8 cellular contexts compared by ENCODE assay signal in genomic region chr3:71681224-71681668, GRCh38. TPM values are rescaled to one million over a fixed set of nuclear protein-coding genes. Genes with fewer than 3 reads are reported as not detected.
DNase-seq lines count a peak whose midpoint lies in the region; ATAC-seq and TF ChIP-seq lines count a peak whose summit lies in the region.

No MANE protein-coding gene starts in this region.

- no peak overlapping the region for H4K8ac ChIP-seq in neuronal stem cell (ENCODE audit: low read depth, low read length)

- H3K36me3 Mint-ChIP-seq in activated T-cell treated with anti-CD3 and anti-CD28 coated beads, Interleukin-2, amount 50 U/mL, for 24 hours (ENCODE audit: low read depth), result peaks cover 52% of the 10 kb centered on the region
- H3K36me3 Mint-ChIP-seq in stimulated activated memory B cell treated with anti-CD40 and anti-IgM and Interleukin-4, amounts not matched to agents 10 μg/mL and 1 μg/mL and 100 μg/mL, for 72 hours, result no peaks in the 10 kb centered on the region

- H3K4me2 ChIP-seq in neuronal stem cell (ENCODE audit: insufficient read depth, low read length, poor library complexity, severe bottlenecking), result no peak overlapping the region

- no peak overlapping the region for H2BK15ac ChIP-seq in neuronal stem cell (ENCODE audit: low read length)

- H3K4me1 ChIP-seq in neuronal stem cell (ENCODE audit: control insufficient read depth in 2 of 2, insufficient read depth in 1 of 2, low read depth in 1 of 2, low read length in 2 of 2), result peaks cover 0 to 6% of the 10 kb centered on the region in 2 donors

- no peak overlapping the region for H2AK5ac ChIP-seq in neuronal stem cell (ENCODE audit: low read depth, low read length)

- no peaks in the 10 kb centered on the region for H3K27me3 Mint-ChIP-seq in activated T-cell treated with anti-CD3 and anti-CD28 coated beads, Interleukin-2, amount 50 U/mL, for 24 hours
- peaks cover 12% of the 10 kb centered on the region for H3K27me3 Mint-ChIP-seq in stimulated activated memory B cell treated with anti-CD40 and anti-IgM and Interleukin-4, amounts not matched to agents 10 μg/mL and 1 μg/mL and 100 μg/mL, for 72 hours

- H3K27ac Mint-ChIP-seq in activated T-cell treated with anti-CD3 and anti-CD28 coated beads, Interleukin-2, amount 50 U/mL, for 24 hours, result no peak overlapping the region
- no peak overlapping the region for H3K27ac Mint-ChIP-seq in stimulated activated memory B cell treated with anti-CD40 and anti-IgM and Interleukin-4, amounts not matched to agents 10 μg/mL and 1 μg/mL and 100 μg/mL, for 72 hours

- no peak for ATAC-seq in stimulated activated memory B cell treated with anti-CD40 and anti-IgM and Interleukin-4, amounts not matched to agents 10 μg/mL and 1 μg/mL and 100 μg/mL, for 72 hours

- no peak overlapping the region for H3K4me3 ChIP-seq in GM12875 (ENCODE audit: low read depth, low read length)
- H3K4me3 ChIP-seq in foreskin fibroblast (ENCODE audit: low read depth in 1 of 2, low read length in 2 of 2), result peak overlapping the region in 1 of 2 donors; percentile 37
- H3K4me3 ChIP-seq in neuronal stem cell (ENCODE audit: low read length in 2 of 2), result no peak overlapping the region

- peaks cover 21% of the 10 kb centered on the region for H3K4me1 Mint-ChIP-seq in activated T-cell treated with anti-CD3 and anti-CD28 coated beads, Interleukin-2, amount 50 U/mL, for 24 hours (ENCODE audit: low read depth)
- no peaks in the 10 kb centered on the region for H3K4me1 Mint-ChIP-seq in stimulated activated memory B cell treated with anti-CD40 and anti-IgM and Interleukin-4, amounts not matched to agents 10 μg/mL and 1 μg/mL and 100 μg/mL, for 72 hours

- no peak overlapping the region for H3K18ac ChIP-seq in neuronal stem cell (ENCODE audit: low read length)

- no peaks in the 10 kb centered on the region for H3K9me3 Mint-ChIP-seq in activated T-cell treated with anti-CD3 and anti-CD28 coated beads, Interleukin-2, amount 50 U/mL, for 24 hours
- no peaks in the 10 kb centered on the region for H3K9me3 Mint-ChIP-seq in stimulated activated memory B cell treated with anti-CD40 and anti-IgM and Interleukin-4, amounts not matched to agents 10 μg/mL and 1 μg/mL and 100 μg/mL, for 72 hours

- H3K9me3 ChIP-seq in neuronal stem cell (replicated peaks in 1 of 2; ENCODE audit: control insufficient read depth in 2 of 2, insufficient read depth in 1 of 2, low read depth in 1 of 2, low read length in 2 of 2), result no peaks in the 10 kb centered on the region

- no peak overlapping the region for H3K14ac ChIP-seq in neuronal stem cell (ENCODE audit: low read length)

- DNase-seq in Kasumi-1 (lab: John Stamatoyannopoulos, UW) (peak; percentile 86 to 89), foreskin fibroblast (peak; percentile 65 to 89), neuronal stem cell (ENCODE audit: low spot score) (peak; percentile 36), activated gamma-delta T cell treated with Interleukin-2 at 50 U/mL for 16 hours (no peak), NCI-H146 treated with DMSO at 0.1 percent for 48 hours (lab: John Stamatoyannopoulos, UW; ENCODE audit: unreplicated experiment) (no peak)
- DNase-seq in activated T-cell treated with anti-CD3 and anti-CD28 coated beads, Interleukin-2, amount 50 U/mL, for 24 hours, result peak; percentile 54

- peak overlapping the region; percentile 47 for H2AFZ ChIP-seq in neuronal stem cell (ENCODE audit: low read length)

- H3K27ac ChIP-seq in neuronal stem cell (replicated peaks; ENCODE audit: low read length), result no peak overlapping the region

- no peak overlapping the region for H3K4me3 Mint-ChIP-seq in activated T-cell treated with anti-CD3 and anti-CD28 coated beads, Interleukin-2, amount 50 U/mL, for 24 hours
- no peak overlapping the region for H3K4me3 Mint-ChIP-seq in stimulated activated memory B cell treated with anti-CD40 and anti-IgM and Interleukin-4, amounts not matched to agents 10 μg/mL and 1 μg/mL and 100 μg/mL, for 72 hours

- H2BK12ac ChIP-seq in neuronal stem cell (ENCODE audit: low read length), result no peak overlapping the region

- no peaks in the 10 kb centered on the region for H3K79me1 ChIP-seq in neuronal stem cell (ENCODE audit: low read depth, low read length)

- H3K27me3 ChIP-seq in neuronal stem cell (ENCODE audit: control insufficient read depth in 3 of 3, insufficient read depth in 3 of 3, low read depth in 1 of 3, low read length in 3 of 3), result no peaks in the 10 kb centered on the region

- no peak overlapping the region for H3K9ac ChIP-seq in neuronal stem cell (ENCODE audit: low read depth, low read length, poor library complexity)

- H2BK5ac ChIP-seq in neuronal stem cell (ENCODE audit: low read length), result no peak overlapping the region

- H3K36me3 ChIP-seq in neuronal stem cell (replicated peaks in 1 of 2; ENCODE audit: control insufficient read depth in 2 of 2, insufficient read depth in 2 of 2, low read length in 2 of 2), result no peaks in the 10 kb centered on the region

- no peak overlapping the region for H2BK120ac ChIP-seq in neuronal stem cell (ENCODE audit: low read depth, low read length)

- TF ChIP-seq CTCF in GM12875 (IDR thresholded peaks at IDR 0.05; ENCODE audit: borderline replicate concordance, insufficient read depth, low read depth, low read length) (peak; percentile 72), foreskin fibroblast (IDR thresholded peaks at IDR 0.05; ENCODE audit: low read depth, low read length) (peak; percentile 83)

- no peak overlapping the region for H3K23ac ChIP-seq in neuronal stem cell (ENCODE audit: low read depth, low read length, poor library complexity)

- no peak overlapping the region for H4K91ac ChIP-seq in neuronal stem cell (ENCODE audit: low read depth, low read length, poor library complexity)

- H3K4ac ChIP-seq in neuronal stem cell (ENCODE audit: low read length), result no peak overlapping the region

- no CpG with 5 or more reads among the region's 7 CpGs for WGBS in neuronal stem cell (ENCODE audit: extremely low coverage in 2 of 2, insufficient read length in 2 of 2, insufficient replicate concordance in 1 of 2), 2 donors

RNA-seq across cellular contexts. Expression of gene EIF4E3, which starts 44.0 kb away (rescaled TPM):
- polyA plus RNA-seq in neuronal stem cell (2013, experiment 1 of 2), result 9.8 TPM
- 10.8 TPM for polyA plus RNA-seq in neuronal stem cell (2013, experiment 2 of 2)

Comparison
In these comparisons a context has a peak if more than half of its experiments do, and no peak if none do; other contexts are left out.
1. DNase-seq: peak in Kasumi-1 (2 of 2), activated T-cell treated with anti-CD3 and anti-CD28 coated beads, Interleukin-2, amount 50 U/mL, for 24 hours (single experiment), foreskin fibroblast (2 of 2) and neuronal stem cell (single experiment); none in activated gamma-delta T cell treated with Interleukin-2 at 50 U/mL for 16 hours (single experiment) and NCI-H146 treated with DMSO at 0.1 percent for 48 hours (single experiment).